ENCODE assay signal across 1 cellular context in genomic region chr20:56575157-56575556, GRCh38.
TF ChIP-seq lines count a peak whose summit lies in the region.

No MANE protein-coding gene starts in this region.

TF ChIP-seq in HepG2, 621 proteins besides CTCF, POLR2A, EP300 and RAD21:
- TF ChIP-seq HMG20A (CRISPR knock-in tag; IDR thresholded peaks at IDR 0.05; ENCODE audit: borderline replicate concordance) (no peak), ZFP36 (IDR thresholded peaks at IDR 0.05; ENCODE audit: borderline replicate concordance, low read depth, low read length, partially characterized antibody) (peak; percentile 32), ZNF674 (CRISPR knock-in tag; IDR thresholded peaks at IDR 0.05; ENCODE audit: low read depth) (no peak), ZBTB8A (CRISPR knock-in tag; IDR thresholded peaks at IDR 0.05; ENCODE audit: borderline replicate concordance, low read depth) (no peak), ZSCAN22 (CRISPR knock-in tag; IDR thresholded peaks at IDR 0.05) (peak; percentile 97)
